Comparison of ENCODE assay signal across 14 cellular contexts in the genomic region with DNA sequence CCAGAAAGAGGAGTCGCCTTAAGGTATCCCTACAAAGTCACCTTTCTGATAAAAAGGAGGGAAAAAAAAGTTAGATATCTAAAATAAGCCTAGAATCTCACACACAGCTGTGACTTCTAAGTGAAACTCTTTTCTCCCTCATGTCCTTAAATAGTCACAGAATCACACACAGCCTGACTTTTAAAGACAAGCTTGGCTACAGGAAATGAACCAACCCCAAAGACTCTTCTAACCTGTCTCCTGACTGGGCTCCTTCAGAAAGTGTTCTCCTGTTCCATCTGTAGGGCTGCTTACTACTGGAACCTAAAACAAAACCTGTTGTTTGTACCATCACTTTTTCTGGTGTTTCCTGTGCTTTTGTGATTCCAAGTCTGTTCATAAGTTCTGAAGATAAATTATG.
DNase-seq lines count a peak whose midpoint lies in the region; ATAC-seq lines count a peak whose summit lies in the region.
"Had no signal": no experiment of that assay in that cellular context is flagged by ENCODE, and none has a peak within 500 bp of the region (broad histone marks: within the 10 kb centered on the region; RNA-seq: fewer than 3 reads in every experiment).

No MANE protein-coding gene starts in this region.

- peak; percentile 53 for ATAC-seq in activated CD4-positive, alpha-beta T cell treated with anti-CD3 and anti-CD28 coated beads for 36 hours
- peak; percentile 49 for ATAC-seq in activated CD8-positive, alpha-beta T cell treated with anti-CD3 and anti-CD28 coated beads, Interleukin-2, amount 10 ng/mL, durations not matched to agents 7 days and 5 days
- ATAC-seq in HG02938 (IDR thresholded peaks at IDR 0.05; ENCODE audit: unreplicated experiment) (no peak), HG03159 (IDR thresholded peaks at IDR 0.05; ENCODE audit: unreplicated experiment) (no peak)

- CTCF ChIA-PET in activated CD4-positive, alpha-beta T cell treated with anti-CD3 and anti-CD28 coated beads for 36 hours (lab: Charles Lee) = interaction anchor here (1.2 to 1.9 kb wide), 3 partner anchors 10 to 56 kb away, joined by 3 to 7 read pairs (median 4); no protein-coding TSS in a partner anchor
- CTCF ChIA-PET in activated CD8-positive, alpha-beta T cell treated with anti-CD3 and anti-CD28 coated beads, Interleukin-2, amount 10 ng/mL, durations not matched to agents 7 days and 5 days (lab: Charles Lee) = interaction anchor here (6.0 kb wide), 1 partner anchor 55 kb away, joined by 32 read pairs; no protein-coding TSS in a partner anchor

- no peaks in the 10 kb centered on the region for H3K27me3 Mint-ChIP-seq in activated CD4-positive, alpha-beta T cell treated with anti-CD3 and anti-CD28 coated beads for 36 hours
- peaks cover 2% of the 10 kb centered on the region for H3K27me3 Mint-ChIP-seq in activated CD8-positive, alpha-beta T cell treated with anti-CD3 and anti-CD28 coated beads, Interleukin-2, amount 10 ng/mL, durations not matched to agents 7 days and 5 days (ENCODE audit: low read depth)
- no peaks in the 10 kb centered on the region for H3K27me3 Mint-ChIP-seq in stimulated activated naive CD8-positive, alpha-beta T cell treated with anti-CD3 and anti-CD28 coated beads, Interleukin-15, Interleukin-2, amounts not matched to agents 100 ng/mL and 50 ng/mL, for 24 hours

- no peak overlapping the region for H3K4me3 ChIP-seq in Jurkat, Clone E6-1 (ENCODE audit: low read length)

- H3K9me3 Mint-ChIP-seq in activated CD4-positive, alpha-beta T cell treated with anti-CD3 and anti-CD28 coated beads for 36 hours (ENCODE audit: low read depth) = no peaks in the 10 kb centered on the region
- H3K9me3 Mint-ChIP-seq in activated CD8-positive, alpha-beta T cell treated with anti-CD3 and anti-CD28 coated beads, Interleukin-2, amount 10 ng/mL, durations not matched to agents 7 days and 5 days (ENCODE audit: insufficient read depth) = no peaks in the 10 kb centered on the region
- no peaks in the 10 kb centered on the region for H3K9me3 Mint-ChIP-seq in stimulated activated naive CD8-positive, alpha-beta T cell treated with anti-CD3 and anti-CD28 coated beads, Interleukin-15, Interleukin-2, amounts not matched to agents 100 ng/mL and 50 ng/mL, for 24 hours
- H3K9me3 Mint-ChIP-seq: CD8-positive, alpha-beta memory T cell had no signal

- H3K36me3 Mint-ChIP-seq in activated CD4-positive, alpha-beta T cell treated with anti-CD3 and anti-CD28 coated beads for 36 hours (ENCODE audit: low read depth) = no peaks in the 10 kb centered on the region
- H3K36me3 Mint-ChIP-seq in activated CD8-positive, alpha-beta T cell treated with anti-CD3 and anti-CD28 coated beads, Interleukin-2, amount 10 ng/mL, durations not matched to agents 7 days and 5 days (ENCODE audit: low read depth) = no peaks in the 10 kb centered on the region
- no peaks in the 10 kb centered on the region for H3K36me3 Mint-ChIP-seq in stimulated activated naive CD8-positive, alpha-beta T cell treated with anti-CD3 and anti-CD28 coated beads, Interleukin-15, Interleukin-2, amounts not matched to agents 100 ng/mL and 50 ng/mL, for 24 hours (ENCODE audit: low read depth)
- H3K36me3 Mint-ChIP-seq: CD8-positive, alpha-beta memory T cell had no signal

- intact Hi-C loops in activated CD4-positive, alpha-beta T cell treated with anti-CD3 and anti-CD28 coated beads for 36 hours (cut with DNase I, micrococcal nuclease) = no loop called here

- POLR2A ChIA-PET in activated CD4-positive, alpha-beta T cell treated with anti-CD3 and anti-CD28 coated beads for 36 hours (lab: Charles Lee) = no interaction called here
- POLR2A ChIA-PET in activated CD8-positive, alpha-beta T cell treated with anti-CD3 and anti-CD28 coated beads, Interleukin-2, amount 10 ng/mL, durations not matched to agents 7 days and 5 days (lab: Charles Lee) = interaction anchor here (1.5 kb wide), 1 partner anchor 9 kb away, joined by 3 read pairs; no protein-coding TSS in a partner anchor

- H3K4me1 Mint-ChIP-seq in activated CD4-positive, alpha-beta T cell treated with anti-CD3 and anti-CD28 coated beads for 36 hours = peaks cover 2% of the 10 kb centered on the region
- H3K4me1 Mint-ChIP-seq in activated CD8-positive, alpha-beta T cell treated with anti-CD3 and anti-CD28 coated beads, Interleukin-2, amount 10 ng/mL, durations not matched to agents 7 days and 5 days (ENCODE audit: low read depth) = peaks cover 7% of the 10 kb centered on the region
- H3K4me1 Mint-ChIP-seq in stimulated activated naive CD8-positive, alpha-beta T cell treated with anti-CD3 and anti-CD28 coated beads, Interleukin-15, Interleukin-2, amounts not matched to agents 100 ng/mL and 50 ng/mL, for 24 hours (ENCODE audit: low read depth) = peaks cover 7% of the 10 kb centered on the region
- H3K4me1 Mint-ChIP-seq: CD8-positive, alpha-beta memory T cell; H9 had no signal

- no peak overlapping the region for H3K4me3 Mint-ChIP-seq in activated CD4-positive, alpha-beta T cell treated with anti-CD3 and anti-CD28 coated beads for 36 hours
- no peak overlapping the region for H3K4me3 Mint-ChIP-seq in activated CD8-positive, alpha-beta T cell treated with anti-CD3 and anti-CD28 coated beads, Interleukin-2, amount 10 ng/mL, durations not matched to agents 7 days and 5 days
- H3K4me3 Mint-ChIP-seq in stimulated activated naive CD8-positive, alpha-beta T cell treated with anti-CD3 and anti-CD28 coated beads, Interleukin-15, Interleukin-2, amounts not matched to agents 100 ng/mL and 50 ng/mL, for 24 hours = no peak overlapping the region
- H3K4me3 Mint-ChIP-seq: CD8-positive, alpha-beta memory T cell; H9 had no signal

- no peak overlapping the region for H3K27ac Mint-ChIP-seq in activated CD4-positive, alpha-beta T cell treated with anti-CD3 and anti-CD28 coated beads for 36 hours
- peak overlapping the region; percentile 8 for H3K27ac Mint-ChIP-seq in activated CD8-positive, alpha-beta T cell treated with anti-CD3 and anti-CD28 coated beads, Interleukin-2, amount 10 ng/mL, durations not matched to agents 7 days and 5 days
- H3K27ac Mint-ChIP-seq in stimulated activated naive CD8-positive, alpha-beta T cell treated with anti-CD3 and anti-CD28 coated beads, Interleukin-15, Interleukin-2, amounts not matched to agents 100 ng/mL and 50 ng/mL, for 24 hours = peak overlapping the region; percentile 29
- H3K27ac Mint-ChIP-seq: CD8-positive, alpha-beta memory T cell; H9 had no signal

- no peak for DNase-seq in activated CD4-positive, alpha-beta T cell treated with anti-CD3 and anti-CD28 coated beads for 36 hours
- no peak for DNase-seq in activated CD4-positive, alpha-beta T cell treated with anti-CD3 and anti-CD28 coated beads, Interleukin-2, amount 50 U/mL, for 4 hours
- peak; percentile 23 for DNase-seq in Jurkat, Clone E6-1 (ENCODE audit: low read depth, low spot score)
- no peak for DNase-seq in activated CD8-positive, alpha-beta T cell treated with anti-CD3 and anti-CD28 coated beads, Interleukin-2, amount 10 ng/mL, durations not matched to agents 7 days and 5 days
- DNase-seq in stimulated activated CD4-positive, alpha-beta T cell treated with anti-CD3 and anti-CD28 coated beads, Interleukin-12 subunit alpha, Interleukin-12 subunit beta, amount 100 ng/mL, for 4 hours = no peak
- DNase-seq: Caco-2; CD8-positive, alpha-beta memory T cell; DND-41; GF-D8; GOT3; H9 had no signal

Comparison
In these comparisons a context has a peak if more than half of its experiments do, and no peak if none do; other contexts are left out.
1. ATAC-seq: peak in activated CD4-positive, alpha-beta T cell treated with anti-CD3 and anti-CD28 coated beads for 36 hours (single experiment) and activated CD8-positive, alpha-beta T cell treated with anti-CD3 and anti-CD28 coated beads, Interleukin-2, amount 10 ng/mL, durations not matched to agents 7 days and 5 days (single experiment); none in HG02938 (single experiment) and HG03159 (single experiment).